In genomic region chr17:63698381-63698885, GRCh38 we compare ENCODE assay signal across 8 cellular contexts. TPM values are rescaled to one million over a fixed set of nuclear protein-coding genes. Genes with fewer than 3 reads are reported as not detected.
DNase-seq lines count a peak whose midpoint lies in the region; ATAC-seq lines count a peak whose summit lies in the region.

No MANE protein-coding gene starts in this region.

- DNase-seq in stimulated activated naive CD4-positive, alpha-beta T cell (lab: John Stamatoyannopoulos, UW), result peak in 5 of 6 experiments; percentile 25 to 72 (median 50)
- no peak for DNase-seq in stimulated activated naive CD4-positive, alpha-beta T cell treated with Interleukin-2 at 50 U/mL for 16 hours (lab: John Stamatoyannopoulos, UW)
- DNase-seq in mesenchymal stem cell, result no peak
- DNase-seq in SKM-1 (lab: John Stamatoyannopoulos, UW; ENCODE audit: unreplicated experiment), result no peak

- H3K18ac ChIP-seq in mesenchymal stem cell (ENCODE audit: low read depth in 1 of 2, low read length in 2 of 2), result peak overlapping the region; percentile 64 to 91

- H2AFZ ChIP-seq in mesenchymal stem cell (ENCODE audit: low read depth, low read length), result no peak overlapping the region

- H3K27ac ChIP-seq in angular gyrus (ENCODE audit: low read depth, low read length) (peak overlapping the region; percentile 16), mesenchymal stem cell (ENCODE audit: low read length, poor library complexity, severe bottlenecking) (no peak overlapping the region)

- H3K23ac ChIP-seq in mesenchymal stem cell (ENCODE audit: low read length in 2 of 2), result peak overlapping the region in 1 of 2 experiments; percentile 51

- ATAC-seq in HG03175 (IDR thresholded peaks at IDR 0.05; ENCODE audit: unreplicated experiment), result no peak
- no peak for ATAC-seq in HG03457 (IDR thresholded peaks at IDR 0.05; ENCODE audit: unreplicated experiment)
- ATAC-seq in HG03095 (IDR thresholded peaks at IDR 0.05; ENCODE audit: unreplicated experiment), result no peak

- no peak overlapping the region for H3K9ac ChIP-seq in mesenchymal stem cell (ENCODE audit: low read length)

- H4K8ac ChIP-seq in mesenchymal stem cell (ENCODE audit: low read length), result peak overlapping the region; percentile 29

- H3K79me1 ChIP-seq in mesenchymal stem cell (replicated peaks; ENCODE audit: low read length, poor library complexity, severe bottlenecking), result peaks cover 9% of the 10 kb centered on the region

- H3K4me2 ChIP-seq in mesenchymal stem cell (ENCODE audit: low read length, poor library complexity, severe bottlenecking), result peak overlapping the region; percentile 80

- H4K91ac ChIP-seq in mesenchymal stem cell (ENCODE audit: low read length), result peak overlapping the region; percentile 70

- peaks cover 27 to 59% of the 10 kb centered on the region in 2 experiments for H3K36me3 ChIP-seq in mesenchymal stem cell (ENCODE audit: control insufficient read depth in 1 of 2, insufficient read depth in 2 of 2, low read depth in 1 of 2, low read length in 2 of 2)

- H2BK12ac ChIP-seq in mesenchymal stem cell (ENCODE audit: low read length in 2 of 2), result peak overlapping the region in 1 of 2 experiments; percentile 52

- H3K27me3 ChIP-seq in mesenchymal stem cell (ENCODE audit: control insufficient read depth in 1 of 2, insufficient read depth in 1 of 2, low read length in 2 of 2), result no peaks in the 10 kb centered on the region

- H3K4ac ChIP-seq in mesenchymal stem cell (ENCODE audit: low read depth in 1 of 2, low read length in 2 of 2), result peak overlapping the region in 1 of 2 experiments; percentile 44

- no peaks in the 10 kb centered on the region for H3K9me3 ChIP-seq in mesenchymal stem cell (ENCODE audit: control insufficient read depth, low read length)

- 59% methylated on average over 21 of the region's 24 CpGs for WGBS in mesenchymal stem cell

- peak overlapping the region; percentile 13 for H2AK5ac ChIP-seq in mesenchymal stem cell (ENCODE audit: low read length, severe bottlenecking)

- peak overlapping the region in 1 of 2 experiments; percentile 71 for H3K14ac ChIP-seq in mesenchymal stem cell (ENCODE audit: low read length in 2 of 2)

- no peak overlapping the region for H2BK15ac ChIP-seq in mesenchymal stem cell (ENCODE audit: low read depth, poor library complexity, severe bottlenecking)

- H3K4me1 ChIP-seq in mesenchymal stem cell (ENCODE audit: control insufficient read depth, insufficient read depth, low read depth, low read length), result peaks cover 42% of the 10 kb centered on the region

- H3K4me3 ChIP-seq in mesenchymal stem cell (ENCODE audit: insufficient read depth in 1 of 2, low read depth in 1 of 2, low read length in 2 of 2), result peak overlapping the region in 1 of 2 experiments; percentile 76

- peak overlapping the region; percentile 39 for H2BK120ac ChIP-seq in mesenchymal stem cell (ENCODE audit: low read depth, low read length)

- H2BK5ac ChIP-seq in mesenchymal stem cell (ENCODE audit: low read depth, low read length, poor library complexity, severe bottlenecking), result no peak overlapping the region

RNA-seq across cellular contexts. Expression of gene LIMD2, which starts 1.5 kb away (rescaled TPM):
- polyA plus RNA-seq in mesenchymal stem cell (2013, experiment 1 of 2), result 34.6 TPM
- polyA plus RNA-seq in mesenchymal stem cell (2013, experiment 2 of 2), result 32.7 TPM

RNA-seq across cellular contexts. Expression of gene STRADA, which starts 43.2 kb away (rescaled TPM):
- 17.3 TPM for polyA plus RNA-seq in mesenchymal stem cell (2013, experiment 1 of 2)
- polyA plus RNA-seq in mesenchymal stem cell (2013, experiment 2 of 2), result 16.9 TPM

Comparison
In these comparisons a context has a peak if more than half of its experiments do, and no peak if none do; other contexts are left out.
1. DNase-seq: peak in stimulated activated naive CD4-positive, alpha-beta T cell (5 of 6); none in stimulated activated naive CD4-positive, alpha-beta T cell treated with Interleukin-2 at 50 U/mL for 16 hours (single experiment), mesenchymal stem cell (single experiment) and SKM-1 (single experiment).